ENCODE assay signal across 11 cellular contexts in the genomic region with DNA sequence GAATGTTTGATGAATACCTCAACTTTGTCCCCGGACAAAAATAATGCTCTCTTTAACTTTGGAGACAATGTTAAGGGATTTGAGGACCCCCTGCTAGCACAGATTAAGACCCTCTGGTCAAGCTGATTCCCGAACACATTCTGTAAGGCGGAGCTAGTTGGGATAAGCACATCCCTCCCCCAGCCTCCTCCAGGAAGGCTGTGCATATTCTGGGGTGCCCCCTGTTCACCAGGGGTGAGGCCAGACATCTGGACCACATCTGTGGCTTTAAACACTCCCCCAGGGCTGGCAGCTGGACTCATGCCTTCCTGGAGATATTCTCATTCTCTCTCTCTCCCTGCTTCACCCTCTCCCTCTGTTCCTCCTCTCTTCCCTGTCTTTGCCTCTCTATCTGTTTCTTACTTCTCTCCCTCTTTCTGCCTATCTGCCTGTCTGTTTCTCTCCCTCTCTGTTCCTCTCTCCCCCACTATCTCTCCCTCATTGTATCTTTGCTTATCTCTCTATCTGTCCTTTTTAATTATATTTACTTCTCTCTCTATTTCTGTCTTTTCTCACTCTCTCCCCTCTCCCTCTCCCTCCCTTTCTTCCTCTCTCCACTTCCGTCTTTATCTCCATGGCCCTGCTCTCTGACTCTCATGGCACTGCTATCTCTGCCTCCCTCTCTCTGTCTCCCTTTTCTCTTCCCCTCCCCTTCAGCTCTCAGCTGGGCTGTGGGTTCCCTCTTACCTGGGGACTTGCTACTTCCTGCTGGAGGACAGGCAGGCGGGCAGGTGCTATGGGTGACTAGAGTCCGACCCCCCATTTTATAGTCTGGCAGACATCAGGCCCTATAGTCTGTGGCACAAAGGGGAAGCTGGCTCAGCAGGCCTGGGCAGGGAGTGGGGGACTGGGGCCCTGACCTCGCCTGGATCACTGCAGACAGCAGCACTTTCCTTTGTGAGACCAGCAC. TPM values are rescaled to one million over a fixed set of nuclear protein-coding genes. Genes with fewer than 3 reads are reported as not detected.
A peak's percentile ranks its signal among the peaks of the same experiment; 100 is the strongest.
DNase-seq lines count a peak whose midpoint lies in the region; ATAC-seq and TF ChIP-seq lines count a peak whose summit lies in the region.
"Had no signal": no experiment of that assay in that cellular context is flagged by ENCODE, and none has a peak within 500 bp of the region (broad histone marks: within the 10 kb centered on the region; RNA-seq: fewer than 3 reads in every experiment).

A gene (minus strand): TSS at position 777 of the 949 bp plus-strand sequence. CDS start 1,708 bp downstream, outside the sequence.

- H3K9me3 ChIP-seq in esophagus muscularis mucosa: no peaks in the 10 kb centered on the region

- H3K27ac Mint-ChIP-seq in dendritic cell treated with granulocyte-macrophage colony-stimulating factor and Interleukin-4, amounts not matched to agents 40 ng/mL and 50 ng/mL, for 4 days: peak within 1 kb of the TSS; percentile 99
- H3K27ac Mint-ChIP-seq in mesothelial cell of epicardium: peak within 1 kb of the TSS; percentile 57
- H3K27ac Mint-ChIP-seq in T-cell: no peak within 1 kb of the TSS

- POLR2A ChIA-PET in T-cell (lab: Charles Lee): no interaction called here

- H3K27ac ChIP-seq in esophagus muscularis mucosa (replicated peaks in 1 of 4): no peak within 1 kb of the TSS

- no peaks in the 10 kb centered on the region for H3K36me3 ChIP-seq in esophagus muscularis mucosa

- H3K4me3 ChIP-seq in esophagus muscularis mucosa: no peak within 1 kb of the TSS

- TF ChIP-seq POLR2A in esophagus muscularis mucosa (IDR thresholded peaks at IDR 0.05; ENCODE audit: low read depth): no peak

- ATAC-seq in HG03457 (IDR thresholded peaks at IDR 0.05; ENCODE audit: unreplicated experiment) (no peak), T-cell (replicated peaks in 1 of 4) (no peak)

- H3K9me3 Mint-ChIP-seq in dendritic cell treated with granulocyte-macrophage colony-stimulating factor and Interleukin-4, amounts not matched to agents 40 ng/mL and 50 ng/mL, for 4 days: no peaks in the 10 kb centered on the region
- no peaks in the 10 kb centered on the region for H3K9me3 Mint-ChIP-seq in mesothelial cell of epicardium
- H3K9me3 Mint-ChIP-seq in T-cell: no peaks in the 10 kb centered on the region

- TF ChIP-seq EP300 in esophagus muscularis mucosa (IDR thresholded peaks at IDR 0.05): no peak

- CTCF ChIA-PET in T-cell (lab: Charles Lee): no interaction called here

- H3K4me1 Mint-ChIP-seq in dendritic cell treated with granulocyte-macrophage colony-stimulating factor and Interleukin-4, amounts not matched to agents 40 ng/mL and 50 ng/mL, for 4 days (ENCODE audit: low read depth): peaks cover 56% of the 10 kb centered on the region
- H3K4me1 Mint-ChIP-seq in mesothelial cell of epicardium (peaks cover 14% of the 10 kb centered on the region), T-cell (peaks cover 0 to 19% (median 14%) of the 10 kb centered on the region in 3 donors)

- WGBS in esophagus muscularis mucosa: 59% methylated on average over 7 of the region's 7 CpGs

- peak within 1 kb of the TSS; percentile 63 for H3K4me3 Mint-ChIP-seq in dendritic cell treated with granulocyte-macrophage colony-stimulating factor and Interleukin-4, amounts not matched to agents 40 ng/mL and 50 ng/mL, for 4 days
- H3K4me3 Mint-ChIP-seq in mesothelial cell of epicardium (no peak within 1 kb of the TSS), T-cell (no peak within 1 kb of the TSS)

- H3K27me3 Mint-ChIP-seq in dendritic cell treated with granulocyte-macrophage colony-stimulating factor and Interleukin-4, amounts not matched to agents 40 ng/mL and 50 ng/mL, for 4 days: no peaks in the 10 kb centered on the region
- H3K27me3 Mint-ChIP-seq in mesothelial cell of epicardium (ENCODE audit: low read depth) (peaks cover 38% of the 10 kb centered on the region), T-cell (peaks cover 2 to 5% of the 10 kb centered on the region in 2 donors)

- intact Hi-C loops in dendritic cell treated with granulocyte-macrophage colony-stimulating factor and Interleukin-4, amounts not matched to agents 40 ng/mL and 50 ng/mL, for 4 days (cut with micrococcal nuclease): no loop called here
- intact Hi-C loops in esophagus muscularis mucosa (cut with DNase I): no loop called here

- no peaks in the 10 kb centered on the region for H3K36me3 Mint-ChIP-seq in dendritic cell treated with granulocyte-macrophage colony-stimulating factor and Interleukin-4, amounts not matched to agents 40 ng/mL and 50 ng/mL, for 4 days (ENCODE audit: low read depth)
- H3K36me3 Mint-ChIP-seq in mesothelial cell of epicardium (no peaks in the 10 kb centered on the region), T-cell (no peaks in the 10 kb centered on the region)

- H3K4me1 ChIP-seq in esophagus muscularis mucosa: peaks cover 0 to 13% (median 4%) of the 10 kb centered on the region in 4 donors

- peaks cover 0 to 80% (median 0%) of the 10 kb centered on the region in 4 donors for H3K27me3 ChIP-seq in esophagus muscularis mucosa

- TF ChIP-seq CTCF in mesothelial cell of epicardium (IDR thresholded peaks at IDR 0.05; ENCODE audit: unreplicated experiment) (no peak), esophagus muscularis mucosa (IDR thresholded peaks at IDR 0.05) (no peak)

- peak in 8 of 14 donors; percentile 3 to 37 (median 7) for DNase-seq in C1 segment of cervical spinal cord (lab: John Stamatoyannopoulos, UW)
- peak; percentile 50 for DNase-seq in MV-4-11 (lab: John Stamatoyannopoulos, UW)
- DNase-seq in mesothelial cell of epicardium (ENCODE audit: low spot score in 2 of 2, unreplicated experiment in 2 of 2): no peak
- no peak for DNase-seq in T-cell
- DNase-seq in cerebellar cortex (ENCODE audit: low spot score): no peak
- no peak for DNase-seq in esophagus muscularis mucosa (ENCODE audit: extremely low spot score)
- DNase-seq: NCI-H446 had no signal

RNA-seq across cellular contexts. Expression of the gene that starts here (rescaled TPM):
- total RNA-seq in mesothelial cell of epicardium: not detected in 3 replicates
- total RNA-seq in T-cell: not detected
- under 1 TPM in 3 of 4 donors, not detected in 1; 0.33 to 0.86 (median 0.83) TPM for total RNA-seq in esophagus muscularis mucosa
- total RNA-seq: bronchial epithelial cell, Daoy had no signal

Comparison
In these comparisons a context has a peak if more than half of its experiments do, and no peak if none do; other contexts are left out.
1. DNase-seq: peak in C1 segment of cervical spinal cord (8 of 14) and MV-4-11 (single experiment); none in mesothelial cell of epicardium (0 of 2), T-cell (0 of 34), cerebellar cortex (single experiment) and esophagus muscularis mucosa (single experiment).
2. H3K27ac Mint-ChIP-seq: peak in dendritic cell treated with granulocyte-macrophage colony-stimulating factor and Interleukin-4, amounts not matched to agents 40 ng/mL and 50 ng/mL, for 4 days (single experiment) and mesothelial cell of epicardium (single experiment); none in T-cell (0 of 2).